In genomic region chr5:115170924-115171510, GRCh38 we compare ENCODE assay signal across 9 cellular contexts. TPM values are rescaled to one million over a fixed set of nuclear protein-coding genes. Genes with fewer than 3 reads are reported as not detected.
DNase-seq lines count a peak whose midpoint lies in the region; ATAC-seq and TF ChIP-seq lines count a peak whose summit lies in the region.
"Had no signal": no experiment of that assay in that cellular context is flagged by ENCODE, and none has a peak within 500 bp of the region (broad histone marks: within the 10 kb centered on the region; RNA-seq: fewer than 3 reads in every experiment).

No MANE protein-coding gene starts in this region.

- TF ChIP-seq CTCF in HFF-Myc (IDR thresholded peaks at IDR 0.05; ENCODE audit: low read depth, low read length, missing control alignments), result no peak

- peaks cover 32% of the 10 kb centered on the region for H3K27me3 ChIP-seq in adipocyte (replicated peaks; ENCODE audit: control insufficient read depth, insufficient read depth, low read length)
- H3K27me3 ChIP-seq in mononuclear cell (ENCODE audit: insufficient read depth, low read length), result peaks cover 72% of the 10 kb centered on the region

- ATAC-seq in esophagus mucosa (no peak), GM21423 (IDR thresholded peaks at IDR 0.05; ENCODE audit: unreplicated experiment) (no peak)

- peaks cover 10% of the 10 kb centered on the region for H3K4me1 ChIP-seq in adipocyte (ENCODE audit: control insufficient read depth, insufficient read depth, low read length)
- peaks cover 23% of the 10 kb centered on the region for H3K4me1 ChIP-seq in mononuclear cell (ENCODE audit: insufficient read depth, low read length)

- H3K9me3 ChIP-seq in adipocyte (ENCODE audit: control insufficient read depth, low read length), result peaks cover 8% of the 10 kb centered on the region
- no peaks in the 10 kb centered on the region for H3K9me3 ChIP-seq in mononuclear cell (ENCODE audit: low read depth, low read length)

- H3K4me3 ChIP-seq in HFF-Myc (replicated peaks; ENCODE audit: low read depth, low read length) (peak overlapping the region; percentile 68; the same call in 1 of the 2 replicates), adipocyte (ENCODE audit: low read length) (peak overlapping the region; percentile 91), mononuclear cell (ENCODE audit: low read length) (peak overlapping the region; percentile 58)

- DNase-seq in A172 (ENCODE audit: low spot score), result peak; percentile 32
- no peak for DNase-seq in HFF-Myc (ENCODE audit: extremely low read depth, low read depth)
- DNase-seq in adipocyte (ENCODE audit: low read depth), result no peak
- DNase-seq in iPS-NIHi7 (ENCODE audit: extremely low spot score), result no peak
- no peak for DNase-seq in NCI-H345 treated with DMSO at 0.1 percent for 48 hours (lab: John Stamatoyannopoulos, UW; ENCODE audit: unreplicated experiment)
- DNase-seq: activated CD4-positive, alpha-beta T cell treated with anti-CD3 and anti-CD28 coated beads, Interleukin-2, amount 50 U/mL, for 1 hour had no signal

- peak overlapping the region; percentile 34 for H3K9ac ChIP-seq in adipocyte (ENCODE audit: low read length)

- no peaks in the 10 kb centered on the region for H3K36me3 ChIP-seq in adipocyte (ENCODE audit: control insufficient read depth, insufficient read depth, low read length, severe bottlenecking)

RNA-seq across cellular contexts. Expression of gene TRIM36, which starts 1.3 kb away (rescaled TPM):
- 11.3 and 18.9 TPM in 2 replicates for total RNA-seq in A172 (2014; rRNA removed; shearing (Covaris generic))
- total RNA-seq in mononuclear cell (0.42 TPM), esophagus mucosa (1.2 TPM)
